19 cellular contexts compared by ENCODE assay signal in the genomic region with DNA sequence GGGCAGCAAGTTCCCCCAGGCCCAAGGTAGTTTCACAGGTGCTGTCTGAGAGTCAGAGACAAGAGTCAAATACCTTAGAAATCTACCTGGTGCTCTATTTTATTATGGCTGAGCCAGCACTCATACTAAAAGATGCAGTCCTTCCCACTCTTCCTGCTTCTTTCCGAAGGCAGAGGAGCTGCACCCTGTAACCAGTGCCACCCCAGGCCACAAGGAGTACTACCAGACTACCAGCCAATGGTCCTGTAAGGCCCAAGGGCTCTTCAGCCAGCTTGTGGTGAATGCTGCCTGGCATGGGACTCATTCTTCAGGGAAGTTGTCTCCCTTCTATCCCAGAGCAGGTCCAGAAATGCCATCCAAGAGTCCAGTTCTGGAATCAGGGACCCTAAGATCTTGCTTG.
DNase-seq lines count a peak whose midpoint lies in the region; ATAC-seq, FAIRE-seq and TF ChIP-seq lines count a peak whose summit lies in the region.
"Had no signal": no experiment of that assay in that cellular context is flagged by ENCODE, and none has a peak within 500 bp of the region (broad histone marks: within the 10 kb centered on the region; RNA-seq: fewer than 3 reads in every experiment).

No MANE protein-coding gene starts in this region.

- no peaks in the 10 kb centered on the region for H3K9me2 ChIP-seq in HCT116 (ENCODE audit: insufficient read depth)
- H3K9me2 ChIP-seq: SK-N-SH had no signal

- TF ChIP-seq CTCF in HCT116 (IDR thresholded peaks at IDR 0.05 in 2 of 3, conservative IDR thresholded peaks at IDR 0.05 in 1 of 3; ENCODE audit: borderline replicate concordance in 1 of 3, insufficient read depth in 1 of 3, low read depth in 2 of 3, low read length in 2 of 3) (0 out of 6 replicates have a peak, but pooled peaks of 1 of the 3 experiments have one; percentile 15), WTC11 (IDR thresholded peaks at IDR 0.05) (no peak)

- H3K4me3 ChIP-seq in HCT116 (replicated peaks in 1 of 2; ENCODE audit: low read depth in 1 of 2, low read length in 2 of 2) (no peak overlapping the region), trophoblast cell (ENCODE audit: low read depth, low read length) (no peak overlapping the region)
- H3K4me3 ChIP-seq: A549; BLaER1 treated with 17β-estradiol and CSF1 and Interleukin-3, amounts not matched to agents 10 nM and 100 nM had no signal

- H3K4me1 Mint-ChIP-seq in WTC11: no peaks in the 10 kb centered on the region
- H3K4me1 Mint-ChIP-seq: CD8-positive, alpha-beta memory T cell had no signal

- H3K79me2 ChIP-seq in HCT116 (ENCODE audit: insufficient read depth, low read length) (no peaks in the 10 kb centered on the region), trophoblast cell (ENCODE audit: control insufficient read depth, insufficient read depth, low read length, poor library complexity) (peaks cover 3% of the 10 kb centered on the region)

- no peaks in the 10 kb centered on the region; a peak in 1 of 4 replicates for H3K36me3 ChIP-seq in HCT116 (ENCODE audit: control insufficient read depth in 1 of 2, insufficient read depth in 2 of 2, low read length in 2 of 2)
- peaks cover 0 to 6% of the 10 kb centered on the region in 2 experiments for H3K36me3 ChIP-seq in trophoblast cell (ENCODE audit: control insufficient read depth in 1 of 2, insufficient read depth in 2 of 2, low read length in 2 of 2)
- H3K36me3 ChIP-seq: BLaER1 treated with 17β-estradiol and CSF1 and Interleukin-3, amounts not matched to agents 10 nM and 100 nM had no signal

- WGBS in trophoblast cell (ENCODE audit: extremely low coverage, insufficient coverage, insufficient read length): no CpG with 5 or more reads among the region's 1 CpG

- peaks cover 19% of the 10 kb centered on the region for H3K36me3 Mint-ChIP-seq in WTC11

- peak overlapping the region; percentile 75 for H2BK5ac ChIP-seq in trophoblast cell (ENCODE audit: low read depth, low read length, poor library complexity)

- H3K4me2 ChIP-seq in HCT116 (ENCODE audit: low read length) (no peak overlapping the region), trophoblast cell (ENCODE audit: low read length) (no peak overlapping the region)
- H3K4me2 ChIP-seq: A549; BLaER1 treated with 17β-estradiol and CSF1 and Interleukin-3, amounts not matched to agents 10 nM and 100 nM; SK-N-SH had no signal

- H3K27me3 Mint-ChIP-seq in WTC11 (ENCODE audit: low read depth): no peaks in the 10 kb centered on the region

- H3K4me1 ChIP-seq in HCT116 (ENCODE audit: control insufficient read depth in 1 of 2, insufficient read depth in 2 of 2, low read length in 2 of 2) (peaks cover 4 to 12% of the 10 kb centered on the region in 2 experiments), trophoblast cell (ENCODE audit: control insufficient read depth in 1 of 2, insufficient read depth in 2 of 2, low read length in 2 of 2) (peaks cover 6 to 7% of the 10 kb centered on the region in 2 experiments)
- H3K4me1 ChIP-seq: A549 had no signal

- POLR2A ChIA-PET in HCT116 (lab: Charles Lee): no interaction called here
- POLR2A ChIA-PET in WTC11 (lab: Charles Lee): no interaction called here

- TF ChIP-seq RAD21 in HCT116 (IDR thresholded peaks at IDR 0.05; ENCODE audit: low read depth): no peak

- no peak overlapping the region for H3K4ac ChIP-seq in trophoblast cell (ENCODE audit: low read depth, low read length)

- no peak overlapping the region for H3K27ac ChIP-seq in HCT116 (ENCODE audit: low read depth, low read length)
- H3K27ac ChIP-seq in trophoblast cell (ENCODE audit: low read depth, low read length): no peak overlapping the region
- H3K27ac ChIP-seq: A549; BLaER1 treated with 17β-estradiol and CSF1 and Interleukin-3, amounts not matched to agents 10 nM and 100 nM had no signal

- H3K27me3 ChIP-seq in HCT116 (ENCODE audit: insufficient read depth, low read length): no peaks in the 10 kb centered on the region
- H3K27me3 ChIP-seq in trophoblast cell (ENCODE audit: insufficient read depth, low read length): no peaks in the 10 kb centered on the region
- H3K27me3 ChIP-seq: BLaER1 treated with 17β-estradiol and CSF1 and Interleukin-3, amounts not matched to agents 10 nM and 100 nM had no signal

- ATAC-seq in HCT116 (peak; percentile 62), WTC11 (peak; percentile 80), GM18861 (IDR thresholded peaks at IDR 0.05; ENCODE audit: unreplicated experiment) (no peak)

- no peak overlapping the region for H3K27ac Mint-ChIP-seq in WTC11

- no peak overlapping the region for H3K23ac ChIP-seq in trophoblast cell (ENCODE audit: low read length)

- H2AK5ac ChIP-seq in trophoblast cell (ENCODE audit: low read length): no peak overlapping the region

- H3K14ac ChIP-seq in trophoblast cell (ENCODE audit: low read length): no peak overlapping the region

- TF ChIP-seq POLR2A in HCT116 (IDR thresholded peaks at IDR 0.05; ENCODE audit: borderline replicate concordance, extremely low read depth, insufficient read depth, insufficient read length): no peak
- no peak for TF ChIP-seq POLR2A in GM12892 (IDR thresholded peaks at IDR 0.05; ENCODE audit: low read depth, low read length)

- H3K79me1 ChIP-seq in trophoblast cell (ENCODE audit: low read length): peaks cover 34% of the 10 kb centered on the region

- no peak overlapping the region for H3K18ac ChIP-seq in trophoblast cell (ENCODE audit: low read length)

- DNase-seq in NCI-H2029 (lab: John Stamatoyannopoulos, UW): peak; percentile 4
- no peak for DNase-seq in NCI-H2029 treated with DMSO at 0.1 percent for 48 hours (lab: John Stamatoyannopoulos, UW)
- DNase-seq in HCT116 (ENCODE audit: low read depth, low spot score): no peak
- no peak for DNase-seq in WTC11 (ENCODE audit: low spot score)
- no peak for DNase-seq in trophoblast cell
- no peak for DNase-seq in GM12892 (ENCODE audit: insufficient read length)
- no peak for DNase-seq in activated effector memory CD4-positive, alpha-beta T cell treated with Interleukin-2 at 50 U/mL for 16 hours
- DNase-seq: CD8-positive, alpha-beta memory T cell; DND-41; NCI-H1105 treated with DMSO at 0.1 percent for 48 hours; NCI-H1694 treated with DMSO at 0.1 percent for 48 hours; NCI-H2171 treated with DMSO at 0.1 percent for 48 hours; NCI-H446 treated with DMSO at 0.1 percent for 48 hours; SHP77 treated with DMSO at 0.1 percent for 48 hours; SK-N-SH had no signal

- H2AFZ ChIP-seq in HCT116 (ENCODE audit: low read depth, low read length, poor library complexity, severe bottlenecking): no peak overlapping the region
- no peak overlapping the region for H2AFZ ChIP-seq in trophoblast cell (ENCODE audit: insufficient read depth, low read length, poor library complexity)

- no peaks in the 10 kb centered on the region for H4K20me1 ChIP-seq in HCT116 (ENCODE audit: insufficient read depth)
- H4K20me1 ChIP-seq: BLaER1 treated with 17β-estradiol and CSF1 and Interleukin-3, amounts not matched to agents 10 nM and 100 nM had no signal

- H2BK12ac ChIP-seq in trophoblast cell (ENCODE audit: low read length): peak overlapping the region; percentile 99

- CTCF ChIA-PET in HCT116 (lab: Charles Lee): no interaction called here
- CTCF ChIA-PET in WTC11 (lab: Charles Lee): no interaction called here

- BruUV-seq in HCT116 (replicated peaks; lab: Mats Ljungman, UMichigan): no TSS peak

- H3K4me3 Mint-ChIP-seq in WTC11: no peak overlapping the region
- H3K4me3 Mint-ChIP-seq: CD8-positive, alpha-beta memory T cell had no signal

- H3K9me3 ChIP-seq in HCT116 (ENCODE audit: control insufficient read depth in 1 of 2, insufficient read depth in 1 of 2, low read depth in 1 of 2, low read length in 2 of 2) (no peaks in the 10 kb centered on the region), trophoblast cell (ENCODE audit: insufficient read depth, low read depth, low read length) (no peaks in the 10 kb centered on the region)

- intact Hi-C loops in HCT116 (cut with micrococcal nuclease): no loop called here

- H4K91ac ChIP-seq in trophoblast cell (ENCODE audit: low read depth, low read length): peak overlapping the region; percentile 93

- no peak for FAIRE-seq in GM12892 (lab: Jason Lieb, UNC)
- FAIRE-seq: A549, GM19239 had no signal

- H4K12ac ChIP-seq in trophoblast cell (ENCODE audit: low read depth, low read length): no peak overlapping the region

- RAD21 ChIA-PET in HCT116 (lab: Charles Lee; ENCODE audit: low non-redundant PET in 1 of 2, low total read pairs in 2 of 2, uncharacterized antibody in 2 of 2, unreplicated experiment in 2 of 2): no interaction called here

- peak overlapping the region; percentile 20 for H2BK120ac ChIP-seq in trophoblast cell (ENCODE audit: insufficient read depth, low read length, poor library complexity)

- H3K9me3 Mint-ChIP-seq in WTC11: peaks cover 46% of the 10 kb centered on the region

- H3K9ac ChIP-seq in HCT116 (ENCODE audit: low read length) (no peak overlapping the region), trophoblast cell (ENCODE audit: low read length) (no peak overlapping the region)
- H3K9ac ChIP-seq: BLaER1 treated with 17β-estradiol and CSF1 and Interleukin-3, amounts not matched to agents 10 nM and 100 nM; SK-N-SH had no signal

- H4K8ac ChIP-seq in trophoblast cell (ENCODE audit: low read depth, low read length): no peak overlapping the region

TF ChIP-seq in HCT116, 20 proteins besides CTCF, POLR2A, EP300 and RAD21:
- TF ChIP-seq, protein P1, sequence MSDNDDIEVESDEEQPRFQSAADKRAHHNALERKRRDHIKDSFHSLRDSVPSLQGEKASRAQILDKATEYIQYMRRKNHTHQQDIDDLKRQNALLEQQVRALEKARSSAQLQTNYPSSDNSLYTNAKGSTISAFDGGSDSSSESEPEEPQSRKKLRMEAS (IDR thresholded peaks at IDR 0.05): no peak
- TF ChIP-seq JUND (IDR thresholded peaks at IDR 0.05): no peak
- no peak for TF ChIP-seq SRF (IDR thresholded peaks at IDR 0.05; ENCODE audit: low read depth)
- no peak for TF ChIP-seq SIN3A (IDR thresholded peaks at IDR 0.05; ENCODE audit: low read depth)

TF ChIP-seq in WTC11, 78 proteins besides CTCF, POLR2A, EP300 and RAD21 (continues in another document):
- TF ChIP-seq ATF1 (CRISPR knock-in tag; IDR thresholded peaks at IDR 0.05): no peak
- TF ChIP-seq ZNF121 (CRISPR knock-in tag; IDR thresholded peaks at IDR 0.05): no peak
- no peak for TF ChIP-seq MYBL2 (CRISPR knock-in tag; IDR thresholded peaks at IDR 0.05)
- TF ChIP-seq SMAD4 (CRISPR knock-in tag; IDR thresholded peaks at IDR 0.05): no peak
